Comparison of ENCODE assay signal across 13 cellular contexts in genomic region chr10:49593998-49594397, GRCh38. TPM values are rescaled to one million over a fixed set of nuclear protein-coding genes. Genes with fewer than 3 reads are reported as not detected.
"Had no signal": no experiment of that assay in that cellular context is flagged by ENCODE, and none has a peak within 500 bp of the region (broad histone marks: within the 10 kb centered on the region; RNA-seq: fewer than 3 reads in every experiment).

No MANE protein-coding gene starts in this region.

- H3K27me3 ChIP-seq: adrenal gland had no signal

- H3K27ac ChIP-seq: adrenal gland had no signal

- H3K4me3 ChIP-seq: adrenal gland had no signal

- H3K4me1 ChIP-seq: adrenal gland had no signal

- DNase-seq: activated CD4-positive, CD25-positive, alpha-beta regulatory T cell; activated naive CD4-positive, alpha-beta T cell treated with anti-CD3 and anti-CD28 coated beads, Interleukin-2, amount 50 U/mL, for 16 hours; activated naive CD8-positive, alpha-beta T cell treated with anti-CD3 and anti-CD28 coated beads, Interleukin-2, amount 10 ng/mL, durations not matched to agents 7 days and 5 days; NCI-H1436 treated with DMSO at 0.1 percent for 48 hours; NCI-H187; NK-92 treated with Interleukin-12 subunit alpha and Interleukin-12 subunit beta, amount 100 ng/mL, for 24 hours; SHP77 treated with DMSO at 0.1 percent for 48 hours had no signal

- H3K36me3 Mint-ChIP-seq: activated naive CD8-positive, alpha-beta T cell treated with anti-CD3 and anti-CD28 coated beads, Interleukin-2, amount 10 ng/mL, durations not matched to agents 7 days and 5 days; T-cell had no signal

- H3K9me3 ChIP-seq: adrenal gland had no signal

- H3K36me3 ChIP-seq: adrenal gland had no signal

- H3K27ac Mint-ChIP-seq: activated CD4-positive, alpha-beta memory T cell treated with anti-CD3 and anti-CD28 coated beads, Interleukin-2, amount 10 ng/mL, durations not matched to agents 7 days and 5 days; activated CD4-positive, alpha-beta T cell treated with anti-CD3 and anti-CD28 coated beads, Interleukin-2, amount 10 ng/mL, durations not matched to agents 7 days and 5 days; activated naive CD8-positive, alpha-beta T cell treated with anti-CD3 and anti-CD28 coated beads, Interleukin-2, amount 10 ng/mL, durations not matched to agents 7 days and 5 days; T-cell had no signal

- H3K4me1 Mint-ChIP-seq: activated CD4-positive, alpha-beta memory T cell treated with anti-CD3 and anti-CD28 coated beads, Interleukin-2, amount 10 ng/mL, durations not matched to agents 7 days and 5 days; activated CD4-positive, alpha-beta T cell treated with anti-CD3 and anti-CD28 coated beads, Interleukin-2, amount 10 ng/mL, durations not matched to agents 7 days and 5 days had no signal

- H3K4me3 Mint-ChIP-seq: activated CD4-positive, alpha-beta memory T cell treated with anti-CD3 and anti-CD28 coated beads, Interleukin-2, amount 10 ng/mL, durations not matched to agents 7 days and 5 days; activated CD4-positive, alpha-beta T cell treated with anti-CD3 and anti-CD28 coated beads, Interleukin-2, amount 10 ng/mL, durations not matched to agents 7 days and 5 days; activated naive CD8-positive, alpha-beta T cell treated with anti-CD3 and anti-CD28 coated beads, Interleukin-2, amount 10 ng/mL, durations not matched to agents 7 days and 5 days; T-cell had no signal

RNA-seq across cellular contexts. Expression of gene SLC18A3, which starts 16.1 kb away (rescaled TPM):
- total RNA-seq: activated CD4-positive, alpha-beta memory T cell treated with anti-CD3 and anti-CD28 coated beads, Interleukin-2, amount 10 ng/mL, durations not matched to agents 7 days and 5 days; activated CD4-positive, alpha-beta T cell treated with anti-CD3 and anti-CD28 coated beads, Interleukin-2, amount 10 ng/mL, durations not matched to agents 7 days and 5 days; activated naive CD8-positive, alpha-beta T cell treated with anti-CD3 and anti-CD28 coated beads, Interleukin-2, amount 10 ng/mL, durations not matched to agents 7 days and 5 days; PC-3; SK-MEL-5; T-cell had no signal

RNA-seq across cellular contexts. Expression of gene CHAT, which starts 19.8 kb away (rescaled TPM):
- total RNA-seq: activated CD4-positive, alpha-beta memory T cell treated with anti-CD3 and anti-CD28 coated beads, Interleukin-2, amount 10 ng/mL, durations not matched to agents 7 days and 5 days; activated CD4-positive, alpha-beta T cell treated with anti-CD3 and anti-CD28 coated beads, Interleukin-2, amount 10 ng/mL, durations not matched to agents 7 days and 5 days; activated naive CD8-positive, alpha-beta T cell treated with anti-CD3 and anti-CD28 coated beads, Interleukin-2, amount 10 ng/mL, durations not matched to agents 7 days and 5 days; adrenal gland; PC-3; SK-MEL-5; T-cell had no signal
- polyA plus RNA-seq: adrenal gland had no signal
